ENCODE assay signal across 23 cellular contexts in genomic region chr6:161489626-161490306, GRCh38.
DNase-seq lines count a peak whose midpoint lies in the region; ATAC-seq, FAIRE-seq and TF ChIP-seq lines count a peak whose summit lies in the region.
"Had no signal": no experiment of that assay in that cellular context is flagged by ENCODE, and none has a peak within 500 bp of the region (broad histone marks: within the 10 kb centered on the region; RNA-seq: fewer than 3 reads in every experiment).

No MANE protein-coding gene starts in this region.

- H3K9me1 ChIP-seq in K562 (ENCODE audit: control insufficient read depth, insufficient read depth, low read length), result no peaks in the 10 kb centered on the region

- H3K4me3 ChIP-seq in K562, result no peak overlapping the region
- H3K4me3 ChIP-seq: BLaER1, GM23338 had no signal

- intact Hi-C loops in K562 (cut with micrococcal nuclease), result no loop called here

- TF ChIP-seq POLR2A in K562 (conservative IDR thresholded peaks at IDR 0.05), result no peak

- in situ Hi-C loops in G401 (cut with HindIII; ENCODE audit: low sequenced_read_pairs), result no loop called here
- in situ Hi-C loops in K562 (cut with MboI), result no loop called here

- no peak for TF ChIP-seq EP300 in K562 (IDR thresholded peaks at IDR 0.05; ENCODE audit: low read length)

- no peak for TF ChIP-seq RAD21 in K562 (CRISPR knock-in tag; conservative IDR thresholded peaks at IDR 0.05 in 1 of 2, IDR thresholded peaks at IDR 0.05 in 1 of 2)

- H3K4me2 ChIP-seq in K562 (ENCODE audit: insufficient read depth, low read length), result no peak overlapping the region
- H3K4me2 ChIP-seq: BLaER1, GM23338, KMS-11 had no signal

- H3K9me3 ChIP-seq in K562 (replicated peaks; ENCODE audit: control insufficient read depth, insufficient read depth, low read depth, low read length), result no peaks in the 10 kb centered on the region
- H3K9me3 ChIP-seq: BLaER1 had no signal

- WGBS in K562 (ENCODE audit: insufficient coverage, low coverage, missing lambda C conversion rate), result 0% methylated on average over 5 of the region's 5 CpGs

- H3K27ac ChIP-seq in K562 (ENCODE audit: extremely low read depth, low read depth, low read length), result no peak overlapping the region
- H3K27ac ChIP-seq: BLaER1, KMS-11 had no signal

- TF ChIP-seq CTCF in K562 (IDR thresholded peaks at IDR 0.05 in 2 of 3, conservative IDR thresholded peaks at IDR 0.05 in 1 of 3; ENCODE audit: insufficient read depth in 2 of 3, low read depth in 1 of 3, low read length in 3 of 3) (no peak), omental fat pad (IDR thresholded peaks at IDR 0.05) (no peak)

- CTCF ChIA-PET in K562 (lab: Yijun Ruan, JAX; ENCODE audit: low intra/inter-chr PET ratio), result no interaction called here

- no peak overlapping the region for H3K9ac ChIP-seq in K562 (ENCODE audit: insufficient read depth in 1 of 2, low read depth in 2 of 2, low read length in 2 of 2)
- H3K9ac ChIP-seq: BLaER1, KMS-11 had no signal

- H3K4me1 ChIP-seq in K562 (replicated peaks in 1 of 2; ENCODE audit: control insufficient read depth in 2 of 2, insufficient read depth in 2 of 2, low read length in 2 of 2), result no peaks in the 10 kb centered on the region
- H3K4me1 ChIP-seq: BLaER1 had no signal

- H4K20me1 ChIP-seq in K562 (replicated peaks; ENCODE audit: control insufficient read depth, insufficient read depth, low read length), result no peaks in the 10 kb centered on the region
- H4K20me1 ChIP-seq: BLaER1 had no signal

- ATAC-seq in K562 (no peak), omental fat pad (ENCODE audit: low FRiP score) (no peak)
- ATAC-seq: GM23338 had no signal

- BruUV-seq in K562 (replicated peaks; lab: Mats Ljungman, UMichigan), result no TSS peak

- no peak overlapping the region for H2AFZ ChIP-seq in K562 (ENCODE audit: low read depth, low read length)
- H2AFZ ChIP-seq: GM23338 had no signal

- 0 out of 5 replicates have a peak, but pooled peaks cover 0 to 2% of the 10 kb centered on the region in 2 experiments for H3K27me3 ChIP-seq in K562 (ENCODE audit: control insufficient read depth in 2 of 2, insufficient read depth in 2 of 2, low read length in 2 of 2)
- H3K27me3 ChIP-seq: BLaER1 had no signal

- FAIRE-seq in K562 (lab: Jason Lieb, UNC) (no peak), HTR-8/SVneo (lab: Jason Lieb, UNC) (no peak)
- FAIRE-seq: A204.1, G401.6, GM12891, GM19239, H54 had no signal

- no peaks in the 10 kb centered on the region for H3K79me2 ChIP-seq in K562 (ENCODE audit: control insufficient read depth, insufficient read depth, low read length)

- DNase-seq in A172 (ENCODE audit: low spot score) (peak; percentile 46), G401 (ENCODE audit: low spot score) (peak; percentile 25), K562 (ENCODE audit: extremely low read depth in 1 of 4, low spot score in 3 of 4) (no peak), kidney tubule cell (ENCODE audit: low spot score) (peak; percentile 17), Ammon's horn (ENCODE audit: low spot score) (no peak), omental fat pad (ENCODE audit: low spot score) (no peak), HTR-8/SVneo (ENCODE audit: insufficient read length, low spot score) (no peak), NCI-H510A (lab: John Stamatoyannopoulos, UW) (no peak)
- DNase-seq: ACHN; AML-193; CD4-positive, alpha-beta memory T cell; DMS53; DND-41; EL; HCEC 1CT had no signal

- no peaks in the 10 kb centered on the region for H3K36me3 ChIP-seq in K562 (ENCODE audit: control insufficient read depth, insufficient read depth, low read length)
- H3K36me3 ChIP-seq: BLaER1 had no signal

- POLR2A ChIA-PET in K562 (lab: Yijun Ruan, JAX), result no interaction called here

TF ChIP-seq in K562, 482 proteins besides CTCF, POLR2A, EP300 and RAD21 (continues in another document):
- no peak for TF ChIP-seq IFI16 (CRISPR knock-in tag; IDR thresholded peaks at IDR 0.05)
- no peak for TF ChIP-seq CTBP1 (IDR thresholded peaks at IDR 0.05; ENCODE audit: borderline replicate concordance)
- no peak for TF ChIP-seq OTX1 (CRISPR knock-in tag; IDR thresholded peaks at IDR 0.05)
- TF ChIP-seq ASH1L (IDR thresholded peaks at IDR 0.05; ENCODE audit: borderline replicate concordance, low read depth, partially characterized antibody), result no peak
- TF ChIP-seq PTBP1 (IDR thresholded peaks at IDR 0.05; ENCODE audit: low read depth, low read length), result no peak
- TF ChIP-seq TCF7 (IDR thresholded peaks at IDR 0.05; ENCODE audit: borderline replicate concordance), result no peak
- TF ChIP-seq, protein P1, sequence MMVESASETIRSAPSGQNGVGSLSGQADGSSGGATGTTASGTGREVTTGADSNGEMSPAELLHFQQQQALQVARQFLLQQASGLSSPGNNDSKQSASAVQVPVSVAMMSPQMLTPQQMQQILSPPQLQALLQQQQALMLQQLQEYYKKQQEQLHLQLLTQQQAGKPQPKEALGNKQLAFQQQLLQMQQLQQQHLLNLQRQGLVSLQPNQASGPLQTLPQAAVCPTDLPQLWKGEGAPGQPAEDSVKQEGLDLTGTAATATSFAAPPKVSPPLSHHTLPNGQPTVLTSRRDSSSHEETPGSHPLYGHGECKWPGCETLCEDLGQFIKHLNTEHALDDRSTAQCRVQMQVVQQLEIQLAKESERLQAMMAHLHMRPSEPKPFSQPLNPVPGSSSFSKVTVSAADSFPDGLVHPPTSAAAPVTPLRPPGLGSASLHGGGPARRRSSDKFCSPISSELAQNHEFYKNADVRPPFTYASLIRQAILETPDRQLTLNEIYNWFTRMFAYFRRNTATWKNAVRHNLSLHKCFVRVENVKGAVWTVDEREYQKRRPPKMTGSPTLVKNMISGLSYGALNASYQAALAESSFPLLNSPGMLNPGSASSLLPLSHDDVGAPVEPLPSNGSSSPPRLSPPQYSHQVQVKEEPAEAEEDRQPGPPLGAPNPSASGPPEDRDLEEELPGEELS (CRISPR knock-in tag; IDR thresholded peaks at IDR 0.05; ENCODE audit: borderline replicate concordance), result no peak
- TF ChIP-seq CEBPB (tag; IDR thresholded peaks at IDR 0.05), result no peak
- peak; percentile 51 for TF ChIP-seq C11orf30 (IDR thresholded peaks at IDR 0.05; ENCODE audit: low read depth)
- TF ChIP-seq HNRNPL (IDR thresholded peaks at IDR 0.05; ENCODE audit: low read depth, low read length), result no peak
- TF ChIP-seq ZNF121 (CRISPR knock-in tag; conservative IDR thresholded peaks at IDR 0.05), result no peak
- TF ChIP-seq ZNF316 (IDR thresholded peaks at IDR 0.05), result peak; percentile 72
- TF ChIP-seq GABPB2 (CRISPR knock-in tag; conservative IDR thresholded peaks at IDR 0.05), result no peak
- no peak for TF ChIP-seq ZNF140 (CRISPR knock-in tag; IDR thresholded peaks at IDR 0.05)
- no peak for TF ChIP-seq ZMIZ1 (IDR thresholded peaks at IDR 0.05; ENCODE audit: low read depth in 2 of 2, low read length in 2 of 2)
- no peak for TF ChIP-seq ARID3B (CRISPR knock-in tag; IDR thresholded peaks at IDR 0.05; ENCODE audit: borderline replicate concordance)
- no peak for TF ChIP-seq TCFL5 (CRISPR knock-in tag; conservative IDR thresholded peaks at IDR 0.05)
- peak; percentile 65; the same call in 1 of the 2 replicates for TF ChIP-seq ATF7 (IDR thresholded peaks at IDR 0.05)

Comparison
In these comparisons a context has a peak if more than half of its experiments do, and no peak if none do; other contexts are left out.
1. DNase-seq: peak in A172 (single experiment), G401 (single experiment) and kidney tubule cell (single experiment); none in K562 (0 of 4), Ammon's horn (single experiment), omental fat pad (single experiment), HTR-8/SVneo (single experiment) and NCI-H510A (single experiment).